In the genomic region with DNA sequence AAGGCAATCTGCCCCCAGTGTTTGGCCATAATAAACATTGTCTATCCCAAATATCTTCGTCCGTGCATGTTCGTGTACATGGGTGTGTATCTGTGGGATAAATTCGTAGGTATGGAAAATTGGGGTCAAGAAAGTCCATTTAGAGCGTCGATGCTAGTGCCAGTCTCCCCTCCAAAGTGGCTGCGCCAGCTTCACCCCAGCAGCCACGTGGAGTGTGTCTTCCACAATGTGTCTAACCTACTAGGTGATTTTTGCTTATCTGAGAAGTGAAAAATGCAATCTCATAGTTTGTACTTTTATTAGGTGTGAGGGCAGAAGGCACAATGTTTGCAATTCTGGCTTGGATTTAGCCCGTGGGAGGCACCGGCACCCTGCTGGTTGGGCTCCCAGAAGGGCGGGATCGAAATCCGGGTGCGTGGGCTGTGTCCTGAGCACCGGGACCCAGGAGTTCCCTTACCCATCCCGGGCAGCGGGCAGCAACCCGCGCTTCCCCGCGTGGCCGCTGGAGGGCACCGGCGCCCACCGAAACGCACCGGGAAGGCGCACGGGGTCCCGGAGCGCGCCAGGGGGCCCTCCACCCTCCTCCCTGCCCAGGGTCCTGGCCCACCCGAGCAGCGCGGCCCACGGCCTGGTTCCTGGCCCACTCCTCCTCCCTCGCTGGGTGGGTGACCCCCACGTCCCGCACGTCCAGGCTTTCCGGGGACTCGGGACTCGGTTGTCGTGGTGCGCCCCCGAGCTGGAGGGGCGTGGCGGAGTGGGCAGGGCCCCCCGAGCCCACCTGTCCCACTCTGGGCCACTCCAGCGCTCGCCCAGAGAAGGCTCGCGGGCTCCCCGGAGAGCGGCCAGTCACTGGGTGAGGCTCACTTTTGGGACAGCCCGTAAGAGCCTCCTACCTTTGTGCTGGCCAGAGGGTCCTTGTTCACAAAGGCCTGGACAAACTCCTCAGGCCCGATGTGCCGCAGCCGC, we compare ENCODE assay signal across 7 cellular contexts. TPM values are rescaled to one million over a fixed set of nuclear protein-coding genes. Genes with fewer than 3 reads are reported as not detected.
DNase-seq lines count a peak whose midpoint lies in the region; ATAC-seq, FAIRE-seq and TF ChIP-seq lines count a peak whose summit lies in the region.

No MANE protein-coding gene starts in this region.

- H3K79me2 ChIP-seq in astrocyte (ENCODE audit: insufficient read depth, low read length): no peaks in the 10 kb centered on the region

- H3K27me3 Mint-ChIP-seq in astrocyte (ENCODE audit: low read depth, unreplicated experiment): peaks cover 37% of the 10 kb centered on the region

- no peaks in the 10 kb centered on the region for H3K4me1 Mint-ChIP-seq in astrocyte (ENCODE audit: low read depth, unreplicated experiment)

- peak overlapping the region; percentile 14 for H3K4me2 ChIP-seq in astrocyte (ENCODE audit: low read length)

- H3K4me1 ChIP-seq in astrocyte (ENCODE audit: insufficient read depth, low read length): no peaks in the 10 kb centered on the region

- H4K20me1 ChIP-seq in astrocyte (ENCODE audit: insufficient read depth, low read length): no peaks in the 10 kb centered on the region

- TF ChIP-seq CTCF in GM10266 (IDR thresholded peaks at IDR 0.05; ENCODE audit: control insufficient read depth, insufficient read depth, low read depth, missing control alignments) (peak; percentile 64), astrocyte (IDR thresholded peaks at IDR 0.05; ENCODE audit: insufficient read depth, low read depth, low read length) (peak; percentile 23)

- H3K36me3 ChIP-seq in MG63: no peaks in the 10 kb centered on the region
- no peaks in the 10 kb centered on the region for H3K36me3 ChIP-seq in astrocyte (ENCODE audit: insufficient read depth, low read length)

- no peak overlapping the region for H3K27ac ChIP-seq in astrocyte (ENCODE audit: low read depth, low read length)

- DNase-seq in GM10266 (ENCODE audit: extremely low spot score) (no peak), MG63 (peak; percentile 70), astrocyte (ENCODE audit: low read depth) (no peak), NCI-H1694 (lab: John Stamatoyannopoulos, UW) (no peak)
- peak; percentile 18 for DNase-seq in stimulated activated CD4-positive, alpha-beta T cell treated with anti-CD3 and anti-CD28 coated beads, Interleukin-4, amount 100 ng/mL, for 24 hours

- no peak for ATAC-seq in HG03025 (IDR thresholded peaks at IDR 0.05; ENCODE audit: low FRiP score, unreplicated experiment)

- H3K36me3 Mint-ChIP-seq in astrocyte (ENCODE audit: low read depth, unreplicated experiment): no peaks in the 10 kb centered on the region

- H3K27me3 ChIP-seq in MG63: peaks cover 41% of the 10 kb centered on the region
- H3K27me3 ChIP-seq in astrocyte (ENCODE audit: insufficient read depth, low read length): peaks cover 8% of the 10 kb centered on the region

- no peaks in the 10 kb centered on the region for H3K9me3 ChIP-seq in MG63
- H3K9me3 ChIP-seq in astrocyte (ENCODE audit: insufficient read depth, low read depth, low read length): no peaks in the 10 kb centered on the region
- H3K9me3 ChIP-seq in iPS-18c (ENCODE audit: control insufficient read depth, insufficient read depth, low read length): no peaks in the 10 kb centered on the region

- H3K9me3 Mint-ChIP-seq in astrocyte (ENCODE audit: unreplicated experiment): no peaks in the 10 kb centered on the region

- no peak for FAIRE-seq in astrocyte (lab: Jason Lieb, UNC)

- no peak overlapping the region for H3K4me3 Mint-ChIP-seq in astrocyte (ENCODE audit: unreplicated experiment)

- no peak overlapping the region for H3K27ac Mint-ChIP-seq in astrocyte (ENCODE audit: unreplicated experiment)

- no peak overlapping the region for H3K9ac ChIP-seq in astrocyte (ENCODE audit: low read length)

- H3K4me3 ChIP-seq in MG63 (0 out of 2 replicates have a peak overlapping the region, but pooled peaks have one; percentile 2), astrocyte (ENCODE audit: insufficient read depth, low read depth, low read length) (no peak overlapping the region), iPS-18c (ENCODE audit: insufficient read depth, low read depth, low read length) (0 out of 2 replicates have a peak overlapping the region, but pooled peaks have one; percentile 20)

- peak overlapping the region; percentile 21 for H2AFZ ChIP-seq in astrocyte (ENCODE audit: low read depth, low read length)

RNA-seq across cellular contexts. Expression of gene RNF130, which starts 55.4 kb away (rescaled TPM):
- 92.1 and 92.7 TPM in 2 replicates for total RNA-seq in MG63 (2014; rRNA removed; shearing (Covaris generic); ENCODE audit: low replicate concordance)
- total RNA-seq in astrocyte: 28.7 and 29.8 TPM in 2 replicates

Comparison
In these comparisons a context has a peak if more than half of its experiments do, and no peak if none do; other contexts are left out.
1. DNase-seq: peak in MG63 (single experiment) and stimulated activated CD4-positive, alpha-beta T cell treated with anti-CD3 and anti-CD28 coated beads, Interleukin-4, amount 100 ng/mL, for 24 hours (single experiment); none in GM10266 (single experiment), astrocyte (single experiment) and NCI-H1694 (single experiment).